In the genomic region with DNA sequence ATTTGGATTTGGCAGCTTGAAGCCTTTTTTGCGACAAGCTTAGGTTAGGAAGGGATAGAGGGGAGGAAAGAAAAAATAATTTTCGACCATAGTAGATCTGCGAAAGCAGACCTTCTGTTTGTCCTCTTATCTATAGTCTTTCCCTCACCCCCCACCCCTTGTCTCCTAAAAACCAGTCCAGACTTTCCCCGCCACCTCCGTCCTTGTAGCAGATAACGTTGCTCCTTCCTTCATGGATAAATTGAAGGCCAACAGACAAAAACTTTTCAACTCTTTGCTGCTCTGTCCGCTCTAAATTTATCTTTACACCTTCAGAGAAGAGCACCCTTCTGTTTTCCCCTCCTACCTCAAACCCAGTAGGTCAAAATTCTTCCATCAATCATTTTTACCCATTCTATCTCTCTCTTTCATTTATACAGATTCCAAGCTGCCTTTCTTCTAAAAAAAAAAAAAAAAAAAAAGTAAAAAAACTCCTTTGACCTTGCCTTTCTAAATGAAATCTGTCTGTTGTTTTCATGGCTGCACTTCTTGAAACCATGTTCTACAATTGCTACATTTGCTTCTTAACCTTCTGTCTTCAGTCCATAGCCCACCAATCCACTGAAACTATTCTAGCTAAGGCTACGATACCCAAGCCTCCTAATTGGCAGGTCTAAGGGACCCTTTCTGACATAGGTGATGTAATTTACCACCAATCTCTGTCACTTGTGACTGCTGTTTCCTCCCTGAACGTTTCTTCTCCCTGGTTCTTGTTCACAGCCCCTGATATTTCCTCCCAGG, we compare ENCODE assay signal across 1 cellular context.
TF ChIP-seq lines count a peak whose summit lies in the region.

No MANE protein-coding gene starts in this region.

TF ChIP-seq in WTC11, 78 proteins besides CTCF, POLR2A, EP300 and RAD21 (continued from another document):
- no peak for TF ChIP-seq MAX (CRISPR knock-in tag; IDR thresholded peaks at IDR 0.05)
- TF ChIP-seq MYBL2 (CRISPR knock-in tag; IDR thresholded peaks at IDR 0.05), result no peak
- no peak for TF ChIP-seq OVOL2 (CRISPR knock-in tag; IDR thresholded peaks at IDR 0.05; ENCODE audit: borderline replicate concordance)
- no peak for TF ChIP-seq CREM (CRISPR knock-in tag; IDR thresholded peaks at IDR 0.05)
- TF ChIP-seq, protein P1, sequence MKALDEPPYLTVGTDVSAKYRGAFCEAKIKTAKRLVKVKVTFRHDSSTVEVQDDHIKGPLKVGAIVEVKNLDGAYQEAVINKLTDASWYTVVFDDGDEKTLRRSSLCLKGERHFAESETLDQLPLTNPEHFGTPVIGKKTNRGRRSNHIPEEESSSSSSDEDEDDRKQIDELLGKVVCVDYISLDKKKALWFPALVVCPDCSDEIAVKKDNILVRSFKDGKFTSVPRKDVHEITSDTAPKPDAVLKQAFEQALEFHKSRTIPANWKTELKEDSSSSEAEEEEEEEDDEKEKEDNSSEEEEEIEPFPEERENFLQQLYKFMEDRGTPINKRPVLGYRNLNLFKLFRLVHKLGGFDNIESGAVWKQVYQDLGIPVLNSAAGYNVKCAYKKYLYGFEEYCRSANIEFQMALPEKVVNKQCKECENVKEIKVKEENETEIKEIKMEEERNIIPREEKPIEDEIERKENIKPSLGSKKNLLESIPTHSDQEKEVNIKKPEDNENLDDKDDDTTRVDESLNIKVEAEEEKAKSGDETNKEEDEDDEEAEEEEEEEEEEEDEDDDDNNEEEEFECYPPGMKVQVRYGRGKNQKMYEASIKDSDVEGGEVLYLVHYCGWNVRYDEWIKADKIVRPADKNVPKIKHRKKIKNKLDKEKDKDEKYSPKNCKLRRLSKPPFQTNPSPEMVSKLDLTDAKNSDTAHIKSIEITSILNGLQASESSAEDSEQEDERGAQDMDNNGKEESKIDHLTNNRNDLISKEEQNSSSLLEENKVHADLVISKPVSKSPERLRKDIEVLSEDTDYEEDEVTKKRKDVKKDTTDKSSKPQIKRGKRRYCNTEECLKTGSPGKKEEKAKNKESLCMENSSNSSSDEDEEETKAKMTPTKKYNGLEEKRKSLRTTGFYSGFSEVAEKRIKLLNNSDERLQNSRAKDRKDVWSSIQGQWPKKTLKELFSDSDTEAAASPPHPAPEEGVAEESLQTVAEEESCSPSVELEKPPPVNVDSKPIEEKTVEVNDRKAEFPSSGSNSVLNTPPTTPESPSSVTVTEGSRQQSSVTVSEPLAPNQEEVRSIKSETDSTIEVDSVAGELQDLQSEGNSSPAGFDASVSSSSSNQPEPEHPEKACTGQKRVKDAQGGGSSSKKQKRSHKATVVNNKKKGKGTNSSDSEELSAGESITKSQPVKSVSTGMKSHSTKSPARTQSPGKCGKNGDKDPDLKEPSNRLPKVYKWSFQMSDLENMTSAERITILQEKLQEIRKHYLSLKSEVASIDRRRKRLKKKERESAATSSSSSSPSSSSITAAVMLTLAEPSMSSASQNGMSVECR (CRISPR knock-in tag; IDR thresholded peaks at IDR 0.05; ENCODE audit: borderline replicate concordance), result no peak
TF ChIP-seq in WTC11: peak in this region for 0.
